ENCODE assay signal across 8 cellular contexts in genomic region chr10:128069351-128070051, GRCh38. TPM values are rescaled to one million over a fixed set of nuclear protein-coding genes. Genes with fewer than 3 reads are reported as not detected.
DNase-seq lines count a peak whose midpoint lies in the region; ATAC-seq, FAIRE-seq and TF ChIP-seq lines count a peak whose summit lies in the region.

No MANE protein-coding gene starts in this region.

- ATAC-seq in A549 (peak; percentile 72 to 91), GM18505 (IDR thresholded peaks at IDR 0.05; ENCODE audit: unreplicated experiment) (peak; percentile 34), HG03196 (IDR thresholded peaks at IDR 0.05; ENCODE audit: unreplicated experiment) (peak; percentile 32), lung (ENCODE audit: insufficient read depth, low FRiP score) (no peak)

- no peaks in the 10 kb centered on the region for H3K27me3 ChIP-seq in lung (ENCODE audit: control insufficient read depth, insufficient read depth)

- POLR2A ChIA-PET in A549 (lab: Yijun Ruan, JAX), result interaction anchor here (0.7 kb wide), 1 partner anchor 163 kb away, joined by 3 read pairs; the partner anchor contains the start of gene PTPRE
- POLR2A ChIA-PET in activated CD4-positive, alpha-beta T cell treated with anti-CD3 and anti-CD28 coated beads, Interleukin-2, amount 10 ng/mL, durations not matched to agents 7 days and 5 days (lab: Charles Lee), result no interaction called here

- H3K36me3 ChIP-seq in lung (ENCODE audit: control insufficient read depth in 2 of 2, insufficient read depth in 2 of 2, low read length in 2 of 2), result peaks cover 29 to 64% of the 10 kb centered on the region in 2 donors

- TF ChIP-seq CTCF in A549 (IDR thresholded peaks at IDR 0.05), result peak; percentile 89
- peak; percentile 87 for TF ChIP-seq CTCF in lung (IDR thresholded peaks at IDR 0.05; ENCODE audit: control extremely low read depth, extremely low read depth)

- CTCF ChIA-PET in A549 (lab: Yijun Ruan, JAX), result interaction anchor here (0.6 to 7.0 kb wide), 48 partner anchors 11 to 391 kb away, joined by 3 to 89 read pairs (median 4); partner anchors contain the start of gene PTPRE
- CTCF ChIA-PET in activated CD4-positive, alpha-beta T cell treated with anti-CD3 and anti-CD28 coated beads, Interleukin-2, amount 10 ng/mL, durations not matched to agents 7 days and 5 days (lab: Charles Lee), result interaction anchor here (0.9 to 4.4 kb wide), 33 partner anchors 9 to 215 kb away, joined by 3 to 51 read pairs (median 4); partner anchors contain the start of gene PTPRE

- H3K27ac ChIP-seq in A549 (no peak overlapping the region), lung (ENCODE audit: low read depth in 1 of 2, low read length in 1 of 2) (no peak overlapping the region)

- H3K4me1 Mint-ChIP-seq in activated CD4-positive, alpha-beta T cell treated with anti-CD3 and anti-CD28 coated beads, Interleukin-2, amount 10 ng/mL, durations not matched to agents 7 days and 5 days, result peaks cover 46% of the 10 kb centered on the region
- peaks cover 87% of the 10 kb centered on the region for H3K4me1 Mint-ChIP-seq in dendritic cell treated with granulocyte-macrophage colony-stimulating factor and Interleukin-4, amounts not matched to agents 40 ng/mL and 50 ng/mL, for 4 days (ENCODE audit: low read depth)

- H3K4me1 ChIP-seq in A549 (no peaks in the 10 kb centered on the region), lung (ENCODE audit: control insufficient read depth in 2 of 2, insufficient read depth in 2 of 2, low read length in 2 of 2) (no peaks in the 10 kb centered on the region)

- peak; percentile 78 for FAIRE-seq in A549 (lab: Jason Lieb, UNC)

- H3K4me3 ChIP-seq in A549, result no peak overlapping the region
- no peak overlapping the region for H3K4me3 ChIP-seq in lung

- H3K4me3 Mint-ChIP-seq in activated CD4-positive, alpha-beta T cell treated with anti-CD3 and anti-CD28 coated beads, Interleukin-2, amount 10 ng/mL, durations not matched to agents 7 days and 5 days, result no peak overlapping the region
- H3K4me3 Mint-ChIP-seq in dendritic cell treated with granulocyte-macrophage colony-stimulating factor and Interleukin-4, amounts not matched to agents 40 ng/mL and 50 ng/mL, for 4 days, result no peak overlapping the region

- no peaks in the 10 kb centered on the region for H3K27me3 Mint-ChIP-seq in activated CD4-positive, alpha-beta T cell treated with anti-CD3 and anti-CD28 coated beads, Interleukin-2, amount 10 ng/mL, durations not matched to agents 7 days and 5 days
- no peaks in the 10 kb centered on the region for H3K27me3 Mint-ChIP-seq in dendritic cell treated with granulocyte-macrophage colony-stimulating factor and Interleukin-4, amounts not matched to agents 40 ng/mL and 50 ng/mL, for 4 days

- no peak for TF ChIP-seq EP300 in A549 (IDR thresholded peaks at IDR 0.05)

- peaks cover 5% of the 10 kb centered on the region for H3K9me3 Mint-ChIP-seq in activated CD4-positive, alpha-beta T cell treated with anti-CD3 and anti-CD28 coated beads, Interleukin-2, amount 10 ng/mL, durations not matched to agents 7 days and 5 days
- peaks cover 5% of the 10 kb centered on the region for H3K9me3 Mint-ChIP-seq in dendritic cell treated with granulocyte-macrophage colony-stimulating factor and Interleukin-4, amounts not matched to agents 40 ng/mL and 50 ng/mL, for 4 days

- TF ChIP-seq RAD21 in A549 (conservative IDR thresholded peaks at IDR 0.05 in 1 of 2, IDR thresholded peaks at IDR 0.05 in 1 of 2), result peak; percentile 86 to 89

- no peak overlapping the region for H3K27ac Mint-ChIP-seq in activated CD4-positive, alpha-beta T cell treated with anti-CD3 and anti-CD28 coated beads, Interleukin-2, amount 10 ng/mL, durations not matched to agents 7 days and 5 days
- H3K27ac Mint-ChIP-seq in dendritic cell treated with granulocyte-macrophage colony-stimulating factor and Interleukin-4, amounts not matched to agents 40 ng/mL and 50 ng/mL, for 4 days, result peak overlapping the region; percentile 86

- peak; percentile 70 for DNase-seq in A549 (ENCODE audit: low read depth in 1 of 2, low spot score in 1 of 2)
- peak; percentile 61 to 82 for DNase-seq in NCI-H524 (lab: John Stamatoyannopoulos, UW)
- DNase-seq in activated CD4-positive, alpha-beta T cell treated with anti-CD3 and anti-CD28 coated beads, Interleukin-2, amount 10 ng/mL, durations not matched to agents 7 days and 5 days, result peak; percentile 82
- DNase-seq in lung (ENCODE audit: low spot score), result peak; percentile 74
- peak; percentile 52 for DNase-seq in stimulated activated CD8-positive, alpha-beta memory T cell treated with anti-CD3 and anti-CD28 coated beads, Interleukin-12 subunit alpha, Interleukin-12 subunit beta, amount 100 ng/mL, for 4 hours (ENCODE audit: low read depth)

- peak overlapping the region; percentile 63 for H3K4me2 ChIP-seq in A549

- whole genome bisulfite sequencing in A549 (ENCODE audit: missing lambda C conversion rate), result 29% methylated on average over 28 of the region's 28 CpGs
- WGBS in lung, 2 donors, result 53 to 60% methylated on average over 28 of the region's 28 CpGs

- no peaks in the 10 kb centered on the region for H3K9me3 ChIP-seq in A549
- H3K9me3 ChIP-seq in lung (ENCODE audit: control insufficient read depth in 2 of 2, insufficient read depth in 1 of 2, low read length in 1 of 2), result peaks cover 0 to 6% of the 10 kb centered on the region in 2 donors

- TF ChIP-seq POLR2A in A549 (IDR thresholded peaks at IDR 0.05; ENCODE audit: low read length), result no peak
- no peak for TF ChIP-seq POLR2A in GM18505 (IDR thresholded peaks at IDR 0.05; ENCODE audit: borderline replicate concordance, extremely low read depth, insufficient read depth, insufficient read length)

- intact Hi-C loops in dendritic cell treated with granulocyte-macrophage colony-stimulating factor and Interleukin-4, amounts not matched to agents 40 ng/mL and 50 ng/mL, for 4 days (cut with micrococcal nuclease), result loop anchor here (1.0 kb wide), 2 partner anchors 34 to 162 kb away; partner anchors contain the start of gene PTPRE

- H3K36me3 Mint-ChIP-seq in activated CD4-positive, alpha-beta T cell treated with anti-CD3 and anti-CD28 coated beads, Interleukin-2, amount 10 ng/mL, durations not matched to agents 7 days and 5 days (ENCODE audit: low read depth), result peaks cover 57% of the 10 kb centered on the region
- H3K36me3 Mint-ChIP-seq in dendritic cell treated with granulocyte-macrophage colony-stimulating factor and Interleukin-4, amounts not matched to agents 40 ng/mL and 50 ng/mL, for 4 days (ENCODE audit: low read depth), result peaks cover 100% of the 10 kb centered on the region

TF ChIP-seq in A549, 52 proteins besides CTCF, POLR2A, EP300 and RAD21:
- TF ChIP-seq BCL3 (IDR thresholded peaks at IDR 0.05) (no peak), SMC3 (IDR thresholded peaks at IDR 0.05) (peak; percentile 84)

RNA-seq across cellular contexts. Expression of gene MKI67, which starts 56.7 kb away (rescaled TPM):
- polyA plus RNA-seq in A549 (2011; rRNA removed) (48.7 and 51.7 TPM in 2 replicates), A549 (2017; fragmentation: RNase III; extraction: RNeasy Plus Mini Kit Qiagen cat#74134 plus additional on column Dnase treatment) (31.1 to 42.2 TPM (median 33.8 TPM) in 3 replicates), lung (1 to 10 TPM; 1.0 to 1.4 TPM)
- 14.5 and 16.0 TPM in 2 replicates for polyA plus RNA-seq in A549 (2012; cell fraction: cytosol; rRNA removed)
- 25.5 and 38.1 TPM in 2 replicates for polyA plus RNA-seq in A549 (2012; cell fraction: nucleus; rRNA removed)
- polyA minus RNA-seq in A549 (2011; rRNA and poly(A)+ RNA removed), result 53.7 and 59.5 TPM in 2 replicates
- 100 to 1,000 TPM; 328 to 345 TPM for total RNA-seq in activated CD4-positive, alpha-beta T cell treated with anti-CD3 and anti-CD28 coated beads, Interleukin-2, amount 10 ng/mL, durations not matched to agents 7 days and 5 days
- 1 to 10 TPM; 2.8 to 8.6 TPM for total RNA-seq in lung

Comparison
In these comparisons a context has a peak if more than half of its experiments do, and no peak if none do; other contexts are left out.
1. RNA of gene MKI67, which starts 56.7 kb away (total RNA-seq): 328 to 345 TPM in activated CD4-positive, alpha-beta T cell treated with anti-CD3 and anti-CD28 coated beads, Interleukin-2, amount 10 ng/mL, durations not matched to agents 7 days and 5 days; 2.8 to 8.6 TPM in lung; every median in the first group is over 10 times any median in the second.
2. Peak in every context shown above with its lines, with median percentiles within 50 percentile points of each other: DNase-seq.